Comparison of ENCODE assay signal across 8 cellular contexts in the genomic region with DNA sequence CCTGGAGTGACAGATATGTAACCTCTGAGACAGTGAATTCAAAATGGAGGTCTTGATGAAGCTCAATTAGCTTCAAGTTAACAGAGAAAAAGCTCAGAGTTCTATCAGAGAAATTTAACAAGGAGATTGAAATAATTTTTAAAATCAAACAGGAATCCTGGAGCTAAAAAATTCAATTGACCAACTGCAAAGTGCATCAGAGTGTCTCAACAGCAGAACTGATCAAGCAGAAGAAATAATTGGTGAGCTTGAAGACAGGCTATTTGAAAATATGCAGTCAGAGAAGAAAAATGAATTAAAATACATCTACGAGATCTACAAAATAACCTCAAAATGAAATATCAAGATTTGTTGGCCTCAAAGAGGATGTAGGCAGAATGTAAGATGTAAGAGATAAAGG. TPM values are rescaled to one million over a fixed set of nuclear protein-coding genes. Genes with fewer than 3 reads are reported as not detected.
"Had no signal": no experiment of that assay in that cellular context is flagged by ENCODE, and none has a peak within 500 bp of the region (broad histone marks: within the 10 kb centered on the region; RNA-seq: fewer than 3 reads in every experiment).

No MANE protein-coding gene starts in this region.

- FAIRE-seq: HTR-8/SVneo had no signal

- DNase-seq: GM23248, HCEC 1CT, KG1 had no signal

- H3K9ac ChIP-seq: GM23248 had no signal

- H3K4me3 ChIP-seq: GM23248 had no signal

- H3K27ac ChIP-seq: GM23248 had no signal

- H2AFZ ChIP-seq: GM23248 had no signal

RNA-seq across cellular contexts. Expression of gene BMP10, which starts 30.4 kb away (rescaled TPM):
- total RNA-seq: GM23248, H1, H9, HT-29 had no signal
- polyA plus RNA-seq: GM23248, H1, IgD-negative memory B cell had no signal

RNA-seq across cellular contexts. Expression of gene GKN2, which starts 51.1 kb away (rescaled TPM):
- total RNA-seq: GM23248, H1, H9, HT-29 had no signal
- polyA plus RNA-seq: GM23248, H1, IgD-negative memory B cell had no signal
